29 cellular contexts compared by ENCODE assay signal in the genomic region with DNA sequence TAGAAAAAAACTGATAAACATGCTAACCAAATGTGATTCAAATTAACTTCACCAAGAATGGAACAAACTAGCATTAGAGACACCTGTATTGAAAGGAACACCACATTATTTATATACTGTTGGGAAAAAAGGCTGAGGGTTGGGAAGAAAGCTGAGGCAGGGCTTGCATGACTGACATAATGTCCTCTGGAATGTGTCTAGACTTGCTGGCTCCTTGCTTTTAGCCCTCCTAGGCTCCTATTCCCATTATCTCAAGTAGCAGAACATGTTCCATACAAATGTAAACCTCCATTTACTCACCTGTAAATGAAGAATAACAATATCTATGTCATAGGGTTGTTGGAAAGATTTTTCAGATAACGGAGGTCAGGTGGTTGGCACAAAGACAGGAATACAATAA. TPM values are rescaled to one million over a fixed set of nuclear protein-coding genes. Genes with fewer than 3 reads are reported as not detected.
DNase-seq lines count a peak whose midpoint lies in the region; ATAC-seq and TF ChIP-seq lines count a peak whose summit lies in the region.
"Had no signal": no experiment of that assay in that cellular context is flagged by ENCODE, and none has a peak within 500 bp of the region (broad histone marks: within the 10 kb centered on the region; RNA-seq: fewer than 3 reads in every experiment).

No MANE protein-coding gene starts in this region.

- no peaks in the 10 kb centered on the region for H3K36me3 ChIP-seq in upper lobe of right lung
- H3K36me3 ChIP-seq: BE2C, right atrium auricular region, transverse colon had no signal

- H3K9me3 Mint-ChIP-seq in nephron: no peaks in the 10 kb centered on the region
- H3K9me3 Mint-ChIP-seq: activated naive CD4-positive, alpha-beta T cell treated with anti-CD3 and anti-CD28 coated beads, Interleukin-2, amount 10 ng/mL, durations not matched to agents 7 days and 5 days; activated T-cell treated with anti-CD3 and anti-CD28 coated beads, Interleukin-2, amount 50 U/mL, for 24 hours; stimulated activated effector memory CD8-positive, alpha-beta T cell treated with anti-CD3 and anti-CD28 coated beads, Interleukin-12 subunit alpha, Interleukin-12 subunit beta, amount 100 ng/mL, for 72 hours; T-helper 2 cell treated with Interferon-gamma antibody and Interleukin-4, amounts not matched to agents 5 μg/mL and 100 μg/mL, for 36 hours had no signal

- TF ChIP-seq CTCF in coronary artery (IDR thresholded peaks at IDR 0.05): no peak
- TF ChIP-seq CTCF in nephron (IDR thresholded peaks at IDR 0.05; ENCODE audit: unreplicated experiment in 3 of 3): no peak
- no peak for TF ChIP-seq CTCF in upper lobe of right lung (IDR thresholded peaks at IDR 0.05)

- peaks cover 3% of the 10 kb centered on the region for H3K4me1 ChIP-seq in upper lobe of right lung
- H3K4me1 ChIP-seq: BE2C, Caco-2 had no signal

- no peaks in the 10 kb centered on the region for H3K36me3 Mint-ChIP-seq in nephron (ENCODE audit: low read depth)
- H3K36me3 Mint-ChIP-seq: activated naive CD4-positive, alpha-beta T cell treated with anti-CD3 and anti-CD28 coated beads, Interleukin-2, amount 10 ng/mL, durations not matched to agents 7 days and 5 days; stimulated activated effector memory CD8-positive, alpha-beta T cell treated with anti-CD3 and anti-CD28 coated beads, Interleukin-12 subunit alpha, Interleukin-12 subunit beta, amount 100 ng/mL, for 72 hours had no signal

- ATAC-seq in upper lobe of right lung (no peak), GM18519 (IDR thresholded peaks at IDR 0.05; ENCODE audit: low FRiP score, unreplicated experiment) (no peak)
- ATAC-seq: activated CD8-positive, alpha-beta T cell treated with anti-CD3 and anti-CD28 coated beads, Interleukin-2, amount 10 ng/mL, durations not matched to agents 7 days and 5 days; left cardiac atrium; stimulated activated effector memory CD8-positive, alpha-beta T cell treated with anti-CD3 and anti-CD28 coated beads, Interleukin-12 subunit alpha, Interleukin-12 subunit beta, amount 100 ng/mL, for 72 hours had no signal

- no peaks in the 10 kb centered on the region for H3K4me1 Mint-ChIP-seq in nephron

- intact Hi-C loops in upper lobe of right lung (cut with DNase I): no loop called here

- H3K4me3 ChIP-seq in coronary artery: no peak overlapping the region
- H3K4me3 ChIP-seq in upper lobe of right lung: peak overlapping the region; percentile 56

- peak overlapping the region in 2 of 3 experiments; percentile 67 to 90 for H3K27ac Mint-ChIP-seq in nephron
- H3K27ac Mint-ChIP-seq: activated CD8-positive, alpha-beta T cell treated with anti-CD3 and anti-CD28 coated beads, Interleukin-2, amount 10 ng/mL, durations not matched to agents 7 days and 5 days; activated naive CD4-positive, alpha-beta T cell treated with anti-CD3 and anti-CD28 coated beads, Interleukin-2, amount 10 ng/mL, durations not matched to agents 7 days and 5 days; activated T-cell treated with anti-CD3 and anti-CD28 coated beads, Interleukin-2, amount 50 U/mL, for 24 hours; stimulated activated effector memory CD8-positive, alpha-beta T cell treated with anti-CD3 and anti-CD28 coated beads, Interleukin-12 subunit alpha, Interleukin-12 subunit beta, amount 100 ng/mL, for 72 hours; T-helper 2 cell treated with Interferon-gamma antibody and Interleukin-4, amounts not matched to agents 5 μg/mL and 100 μg/mL, for 36 hours had no signal

- peak overlapping the region; percentile 67 to 85 (median 78) for H3K4me3 Mint-ChIP-seq in nephron
- H3K4me3 Mint-ChIP-seq: activated CD8-positive, alpha-beta T cell treated with anti-CD3 and anti-CD28 coated beads, Interleukin-2, amount 10 ng/mL, durations not matched to agents 7 days and 5 days; activated naive CD4-positive, alpha-beta T cell treated with anti-CD3 and anti-CD28 coated beads, Interleukin-2, amount 10 ng/mL, durations not matched to agents 7 days and 5 days; activated T-cell treated with anti-CD3 and anti-CD28 coated beads, Interleukin-2, amount 50 U/mL, for 24 hours; T-helper 2 cell treated with Interferon-gamma antibody and Interleukin-4, amounts not matched to agents 5 μg/mL and 100 μg/mL, for 36 hours had no signal

- H3K27ac ChIP-seq in coronary artery: peak overlapping the region; percentile 86 to 93
- H3K27ac ChIP-seq in upper lobe of right lung: peak overlapping the region; percentile 90
- H3K27ac ChIP-seq: SK-N-MC, transverse colon had no signal

- no peaks in the 10 kb centered on the region for H3K9me3 ChIP-seq in upper lobe of right lung
- H3K9me3 ChIP-seq: BE2C, Caco-2, right atrium auricular region, transverse colon had no signal

- peak; percentile 1 for DNase-seq in NCI-H187 treated with DMSO at 0.1 percent for 48 hours (lab: John Stamatoyannopoulos, UW)
- no peak for DNase-seq in NCI-H187 (lab: John Stamatoyannopoulos, UW)
- DNase-seq in coronary artery (ENCODE audit: low spot score): no peak
- DNase-seq in upper lobe of right lung: no peak
- no peak for DNase-seq in NCI-H345 treated with DMSO at 0.1 percent for 48 hours (lab: John Stamatoyannopoulos, UW; ENCODE audit: unreplicated experiment)
- DNase-seq in cerebellar cortex (ENCODE audit: low spot score): no peak
- DNase-seq: activated CD4-positive, CD25-positive, alpha-beta regulatory T cell; activated CD8-positive, alpha-beta T cell treated with anti-CD3 and anti-CD28 coated beads, Interleukin-2, amount 10 ng/mL, durations not matched to agents 7 days and 5 days; activated naive CD4-positive, alpha-beta T cell treated with anti-CD3 and anti-CD28 coated beads, Interleukin-2, amount 10 ng/mL, durations not matched to agents 7 days and 5 days; activated T-cell treated with anti-CD3 and anti-CD28 coated beads, Interleukin-2, amount 50 U/mL, for 24 hours; aorta; BE2C; Caco-2; H7; hippocampal formation; left cardiac atrium; NCI-H1436; NCI-H226; NK-92 treated with Interleukin-12 subunit alpha and Interleukin-12 subunit beta, amount 100 ng/mL, for 24 hours; nucleus accumbens; transverse colon had no signal

- H3K27me3 ChIP-seq in upper lobe of right lung: peaks cover 23% of the 10 kb centered on the region
- H3K27me3 ChIP-seq: right atrium auricular region had no signal

- H3K27me3 Mint-ChIP-seq in nephron (ENCODE audit: low read depth): peaks cover 78% of the 10 kb centered on the region

RNA-seq across cellular contexts. Expression of a gene that starts 0.9 kb away (rescaled TPM):
- total RNA-seq in upper lobe of right lung: 41.6 TPM
- total RNA-seq: A172; activated CD8-positive, alpha-beta T cell treated with anti-CD3 and anti-CD28 coated beads, Interleukin-2, amount 10 ng/mL, durations not matched to agents 7 days and 5 days; Caco-2; G401; H7 had no signal

RNA-seq across cellular contexts. Expression of a gene that starts 55.0 kb away (rescaled TPM):
- 36.3 TPM for total RNA-seq in upper lobe of right lung
